22 cellular contexts compared by ENCODE assay signal in the genomic region with DNA sequence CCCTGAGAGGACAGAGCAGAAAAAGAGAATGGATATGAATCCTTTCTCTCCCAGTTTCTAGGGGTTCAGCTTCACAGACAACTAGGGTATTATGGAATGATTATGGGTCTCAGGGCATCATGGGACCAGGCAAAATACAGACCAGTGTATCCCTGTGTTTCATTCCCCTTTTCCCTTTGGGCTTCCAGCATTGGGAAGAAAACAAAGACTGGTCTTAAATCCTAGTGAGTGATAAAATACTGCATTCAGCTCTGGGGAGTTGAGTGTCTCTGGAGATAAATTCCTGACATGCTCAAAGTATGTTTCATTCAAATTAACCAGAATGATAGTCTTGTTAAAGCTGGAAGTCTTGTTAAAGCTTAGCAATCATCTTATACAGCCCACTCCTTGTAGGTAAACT. TPM values are rescaled to one million over a fixed set of nuclear protein-coding genes. Genes with fewer than 3 reads are reported as not detected.
A peak's percentile ranks its signal among the peaks of the same experiment; 100 is the strongest.
DNase-seq lines count a peak whose midpoint lies in the region; ATAC-seq and TF ChIP-seq lines count a peak whose summit lies in the region.
"Had no signal": no experiment of that assay in that cellular context is flagged by ENCODE, and none has a peak within 500 bp of the region (broad histone marks: within the 10 kb centered on the region; RNA-seq: fewer than 3 reads in every experiment).

No MANE protein-coding gene starts in this region.

- no peaks in the 10 kb centered on the region for H3K9me3 ChIP-seq in osteoblast (ENCODE audit: low read depth, low read length)
- no peaks in the 10 kb centered on the region for H3K9me3 ChIP-seq in naive thymus-derived CD4-positive, alpha-beta T cell (ENCODE audit: control insufficient read depth in 2 of 3, low read length in 3 of 3)

- no peaks in the 10 kb centered on the region for H3K79me2 ChIP-seq in osteoblast (ENCODE audit: insufficient read depth, low read length)

- no peak overlapping the region for H3K27ac Mint-ChIP-seq in naive thymus-derived CD4-positive, alpha-beta T cell
- H3K27ac Mint-ChIP-seq: B cell; CD4-positive, alpha-beta T cell; CD8-positive, alpha-beta T cell had no signal

- CTCF ChIA-PET in naive thymus-derived CD4-positive, alpha-beta T cell (lab: Charles Lee): no interaction called here

- no peak overlapping the region for H2AFZ ChIP-seq in osteoblast (ENCODE audit: low read length)

- H3K4me1 Mint-ChIP-seq in naive thymus-derived CD4-positive, alpha-beta T cell: peaks cover 0 to 11% (median 3%) of the 10 kb centered on the region in 7 donors

- peaks cover 0 to 10% (median 4%) of the 10 kb centered on the region in 11 donors for H3K9me3 Mint-ChIP-seq in naive thymus-derived CD4-positive, alpha-beta T cell
- H3K9me3 Mint-ChIP-seq: CD4-positive, alpha-beta T cell; CD8-positive, alpha-beta T cell had no signal

- H3K4me3 ChIP-seq in osteoblast (ENCODE audit: insufficient read depth, low read length): no peak overlapping the region
- no peak overlapping the region for H3K4me3 ChIP-seq in naive thymus-derived CD4-positive, alpha-beta T cell (ENCODE audit: low read length)
- no peak overlapping the region for H3K4me3 ChIP-seq in H7 (ENCODE audit: insufficient read depth, low read depth, low read length)
- H3K4me3 ChIP-seq: BLaER1 treated with 17β-estradiol and CSF1 and Interleukin-3, amounts not matched to agents 10 nM and 100 nM had no signal

- ATAC-seq in GM18511 (IDR thresholded peaks at IDR 0.05; ENCODE audit: unreplicated experiment): no peak
- ATAC-seq in naive thymus-derived CD4-positive, alpha-beta T cell: no peak
- ATAC-seq: CD8-positive, alpha-beta T cell had no signal

- in situ Hi-C loops in SK-MEL-5 (cut with HindIII; ENCODE audit: low pct_unique_long_range_greater_than_20kb, low sequenced_read_pairs): no loop called here

- H3K4me1 ChIP-seq in osteoblast (ENCODE audit: insufficient read depth, low read length): peaks cover 4% of the 10 kb centered on the region
- H3K4me1 ChIP-seq in naive thymus-derived CD4-positive, alpha-beta T cell (ENCODE audit: control insufficient read depth in 2 of 2, insufficient read depth in 2 of 2, low read length in 2 of 2): no peaks in the 10 kb centered on the region
- H3K4me1 ChIP-seq: BLaER1 treated with 17β-estradiol and CSF1 and Interleukin-3, amounts not matched to agents 10 nM and 100 nM had no signal

- TF ChIP-seq CTCF in osteoblast (IDR thresholded peaks at IDR 0.05; ENCODE audit: extremely low read depth, low read depth, low read length): no peak

- H3K4me2 ChIP-seq in osteoblast (ENCODE audit: insufficient read depth, low read length): no peak overlapping the region
- H3K4me2 ChIP-seq: BLaER1 treated with 17β-estradiol and CSF1 and Interleukin-3, amounts not matched to agents 10 nM and 100 nM had no signal

- H3K36me3 ChIP-seq in osteoblast (ENCODE audit: insufficient read depth, low read length): no peaks in the 10 kb centered on the region
- H3K36me3 ChIP-seq in naive thymus-derived CD4-positive, alpha-beta T cell (ENCODE audit: control insufficient read depth in 2 of 3, insufficient read depth in 3 of 3, low read length in 3 of 3): no peaks in the 10 kb centered on the region
- H3K36me3 ChIP-seq in H7 (replicated peaks; ENCODE audit: control insufficient read depth, insufficient read depth, low read length): no peaks in the 10 kb centered on the region
- H3K36me3 ChIP-seq: BLaER1 treated with 17β-estradiol and CSF1 and Interleukin-3, amounts not matched to agents 10 nM and 100 nM had no signal

- POLR2A ChIA-PET in naive thymus-derived CD4-positive, alpha-beta T cell (lab: Charles Lee): no interaction called here

- peak; percentile 14 for DNase-seq in EH (ENCODE audit: low read depth)
- peak; percentile 40 for DNase-seq in SK-MEL-5 (ENCODE audit: low read depth, low spot score)
- peak; percentile 77 for DNase-seq in osteoblast (ENCODE audit: insufficient read length, low spot score, missing footprints)
- no peak for DNase-seq in naive thymus-derived CD4-positive, alpha-beta T cell
- no peak for DNase-seq in AG08395 (ENCODE audit: low spot score)
- DNase-seq in H7: no peak
- DNase-seq: 8988T; ACHN; AML-193; CD4-positive, alpha-beta T cell; CD8-positive, alpha-beta T cell; COR-L47; DMS 273 treated with DMSO at 0.1 percent for 48 hours; DMS153; DMS53; DMS79; DND-41; GF-D8 had no signal

- peaks cover 86% of the 10 kb centered on the region for H3K27me3 ChIP-seq in osteoblast (ENCODE audit: insufficient read depth, low read length)
- H3K27me3 ChIP-seq in naive thymus-derived CD4-positive, alpha-beta T cell (ENCODE audit: control insufficient read depth in 2 of 2, insufficient read depth in 2 of 2, low read length in 2 of 2): peaks cover 5 to 10% of the 10 kb centered on the region in 2 donors
- H3K27me3 ChIP-seq in H7 (ENCODE audit: control insufficient read depth, insufficient read depth, low read length): peaks cover 96% of the 10 kb centered on the region

- no peak overlapping the region for H3K4me3 Mint-ChIP-seq in naive thymus-derived CD4-positive, alpha-beta T cell
- H3K4me3 Mint-ChIP-seq: B cell; CD4-positive, alpha-beta T cell; CD8-positive, alpha-beta T cell had no signal

- H3K27ac ChIP-seq in osteoblast (ENCODE audit: low read depth, low read length): no peak overlapping the region
- no peak overlapping the region for H3K27ac ChIP-seq in naive thymus-derived CD4-positive, alpha-beta T cell (ENCODE audit: low read depth, low read length)
- H3K27ac ChIP-seq: BLaER1 treated with 17β-estradiol and CSF1 and Interleukin-3, amounts not matched to agents 10 nM and 100 nM; C4-2B had no signal

- H3K27me3 Mint-ChIP-seq in naive thymus-derived CD4-positive, alpha-beta T cell: peaks cover 78 to 92% (median 90%) of the 10 kb centered on the region in 5 donors

- H4K20me1 ChIP-seq in osteoblast (ENCODE audit: insufficient read depth, low read length): no peaks in the 10 kb centered on the region

- intact Hi-C loops in naive thymus-derived CD4-positive, alpha-beta T cell (cut with micrococcal nuclease): no loop called here

- H3K36me3 Mint-ChIP-seq in naive thymus-derived CD4-positive, alpha-beta T cell: peaks cover 0 to 6% (median 0%) of the 10 kb centered on the region in 5 donors
- H3K36me3 Mint-ChIP-seq: CD8-positive, alpha-beta T cell had no signal

RNA-seq across cellular contexts. Expression of a gene that starts 2.4 kb away (rescaled TPM):
- 0.13 TPM in 1 of 2 replicates, not detected in the other for total RNA-seq in SK-MEL-5 (2014; rRNA removed; shearing (Covaris generic))
- polyA plus RNA-seq in SK-MEL-5 (2015; cell fraction: cytosol; rRNA removed): 0.04 TPM in 1 of 2 replicates, not detected in the other
- not detected in 2 replicates for polyA plus RNA-seq in SK-MEL-5 (2015; cell fraction: nucleus; rRNA removed)
- total RNA-seq in osteoblast: under 0.01 TPM in 1 of 2 replicates, not detected in the other
- total RNA-seq in naive thymus-derived CD4-positive, alpha-beta T cell: under 1 TPM in 1 of 5 experiments, not detected in 4; 0.19 TPM
- not detected for polyA plus RNA-seq in naive thymus-derived CD4-positive, alpha-beta T cell
- 0.28 TPM in 1 of 2 replicates, not detected in the other for total RNA-seq in H7 (2014; rRNA removed; shearing (Covaris generic))
- total RNA-seq: B cell had no signal

Comparison
In these comparisons a context has a peak if more than half of its experiments do, and no peak if none do; other contexts are left out.
1. DNase-seq: peak in EH (single experiment), SK-MEL-5 (single experiment) and osteoblast (single experiment); none in naive thymus-derived CD4-positive, alpha-beta T cell (0 of 9), AG08395 (single experiment) and H7 (single experiment).